ENCODE assay signal across 8 cellular contexts in the genomic region with DNA sequence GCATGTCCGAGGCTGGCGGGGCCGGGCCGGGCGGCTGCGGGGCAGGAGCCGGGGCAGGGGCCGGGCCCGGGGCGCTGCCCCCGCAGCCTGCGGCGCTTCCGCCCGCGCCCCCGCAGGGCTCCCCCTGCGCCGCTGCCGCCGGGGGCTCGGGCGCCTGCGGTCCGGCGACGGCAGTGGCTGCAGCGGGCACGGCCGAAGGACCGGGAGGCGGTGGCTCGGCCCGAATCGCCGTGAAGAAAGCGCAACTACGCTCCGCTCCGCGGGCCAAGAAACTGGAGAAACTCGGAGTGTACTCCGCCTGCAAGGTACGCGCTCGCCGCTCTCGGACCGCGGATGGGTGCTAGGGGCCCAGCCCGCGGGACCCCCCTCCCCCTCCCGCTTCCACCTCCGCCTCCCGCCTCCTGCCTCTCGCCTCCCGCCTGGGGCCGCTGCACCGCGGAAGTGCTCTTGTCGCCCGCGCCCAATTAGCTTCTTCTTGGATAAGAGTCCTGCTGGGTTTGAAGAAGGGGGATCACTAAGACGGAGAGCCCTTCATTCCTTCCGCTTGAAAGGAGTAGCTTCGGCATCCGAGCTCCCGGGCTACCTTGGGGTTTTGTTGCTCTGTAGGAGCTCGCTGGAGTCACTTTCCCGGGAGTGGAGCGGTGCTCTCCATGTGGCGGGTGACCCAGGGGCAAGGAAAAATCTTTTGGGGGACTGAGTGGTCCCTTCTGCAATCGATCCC. TPM values are rescaled to one million over a fixed set of nuclear protein-coding genes. Genes with fewer than 3 reads are reported as not detected.
DNase-seq lines count a peak whose midpoint lies in the region; FAIRE-seq and TF ChIP-seq lines count a peak whose summit lies in the region.

No MANE protein-coding gene starts in this region.

- peak overlapping the region; percentile 99 for H3K4me3 Mint-ChIP-seq in T-helper 2 cell treated with Interferon-gamma antibody and Interleukin-4, amounts not matched to agents 5 μg/mL and 100 μg/mL, for 36 hours

- FAIRE-seq in GM12891 (lab: Jason Lieb, UNC) = peak; percentile 81

- DNase-seq in GM12891 (ENCODE audit: insufficient read length, low spot score) = peak; percentile 55
- DNase-seq in HCEC 1CT = peak; percentile 77
- DNase-seq in MG63 = peak; percentile 72
- peak; percentile 66 for DNase-seq in T-helper 2 cell treated with Interferon-gamma antibody and Interleukin-4, amounts not matched to agents 5 μg/mL and 100 μg/mL, for 36 hours (ENCODE audit: low spot score)
- DNase-seq in astrocyte of the cerebellum (ENCODE audit: low read depth) = no peak
- DNase-seq in hepatic stellate cell (ENCODE audit: low spot score) = peak; percentile 54
- DNase-seq in GOT3 (lab: John Stamatoyannopoulos, UW) = no peak

- no peak; the same call in 1 of the 2 replicates for TF ChIP-seq POLR2A in GM12891 (IDR thresholded peaks at IDR 0.05; ENCODE audit: low read depth, low read length)

- peaks cover 41% of the 10 kb centered on the region for H3K4me1 Mint-ChIP-seq in T-helper 2 cell treated with Interferon-gamma antibody and Interleukin-4, amounts not matched to agents 5 μg/mL and 100 μg/mL, for 36 hours (ENCODE audit: low read depth)

- peak overlapping the region; percentile 56 for H3K9ac ChIP-seq in rectal smooth muscle tissue (ENCODE audit: low read length)

- peak overlapping the region; percentile 54 for H3K4me3 ChIP-seq in MG63
- peak overlapping the region; percentile 76 for H3K4me3 ChIP-seq in astrocyte of the cerebellum (ENCODE audit: low read depth, low read length)
- H3K4me3 ChIP-seq in rectal smooth muscle tissue (ENCODE audit: low read length) = peak overlapping the region; percentile 94

- H3K27ac ChIP-seq in rectal smooth muscle tissue (ENCODE audit: low read depth, low read length) = peak overlapping the region; percentile 92

- H3K27ac Mint-ChIP-seq in T-helper 2 cell treated with Interferon-gamma antibody and Interleukin-4, amounts not matched to agents 5 μg/mL and 100 μg/mL, for 36 hours = peak overlapping the region; percentile 96

- H3K36me3 ChIP-seq in MG63 (no peaks in the 10 kb centered on the region), rectal smooth muscle tissue (ENCODE audit: control insufficient read depth, insufficient read depth, low read length) (no peaks in the 10 kb centered on the region)

- peaks cover 20% of the 10 kb centered on the region for H3K4me1 ChIP-seq in rectal smooth muscle tissue (ENCODE audit: control insufficient read depth, insufficient read depth, low read length)

- H3K27me3 ChIP-seq in MG63 (no peaks in the 10 kb centered on the region), rectal smooth muscle tissue (ENCODE audit: control insufficient read depth, insufficient read depth, low read length) (no peaks in the 10 kb centered on the region)

- in situ Hi-C loops in astrocyte of the cerebellum (cut with HindIII; ENCODE audit: low sequenced_read_pairs) = no loop called here

- no peaks in the 10 kb centered on the region for H3K9me3 Mint-ChIP-seq in T-helper 2 cell treated with Interferon-gamma antibody and Interleukin-4, amounts not matched to agents 5 μg/mL and 100 μg/mL, for 36 hours

- H3K27me3 Mint-ChIP-seq in T-helper 2 cell treated with Interferon-gamma antibody and Interleukin-4, amounts not matched to agents 5 μg/mL and 100 μg/mL, for 36 hours (ENCODE audit: low read depth) = peaks cover 6% of the 10 kb centered on the region

- no peak for TF ChIP-seq CTCF in astrocyte of the cerebellum (IDR thresholded peaks at IDR 0.05; ENCODE audit: low read depth, low read length, missing control alignments)

- no peaks in the 10 kb centered on the region for H3K9me3 ChIP-seq in MG63

- H3K36me3 Mint-ChIP-seq in T-helper 2 cell treated with Interferon-gamma antibody and Interleukin-4, amounts not matched to agents 5 μg/mL and 100 μg/mL, for 36 hours (ENCODE audit: low read depth) = peaks cover 17% of the 10 kb centered on the region

TF ChIP-seq in GM12891, 5 proteins besides CTCF, POLR2A, EP300 and RAD21:
- TF ChIP-seq PAX5 (IDR thresholded peaks at IDR 0.05; ENCODE audit: insufficient read depth, low read length, severe bottlenecking) (no peak), TAF1 (IDR thresholded peaks at IDR 0.05; ENCODE audit: low read depth, low read length) (no peak), SPI1 (IDR thresholded peaks at IDR 0.05; ENCODE audit: low read depth, low read length) (no peak), POU2F2 (IDR thresholded peaks at IDR 0.05; ENCODE audit: low read depth, low read length) (no peak), POLR2AphosphoS5 (IDR thresholded peaks at IDR 0.05; ENCODE audit: low read depth, low read length) (no peak)

RNA-seq across cellular contexts. Expression of gene KAT2B, which starts 0.4 kb away (rescaled TPM):
- polyA plus RNA-seq in GM12891 (2012; ENCODE audit: low read depth, missing spikeins) = 4.9 TPM
- 5.6 and 10.8 TPM in 2 replicates for total RNA-seq in MG63 (2014; rRNA removed; shearing (Covaris generic); ENCODE audit: low replicate concordance)

RNA-seq across cellular contexts. Expression of gene PP2D1, which starts 28.6 kb away (rescaled TPM):
- 0.18 TPM for polyA plus RNA-seq in GM12891 (2012; ENCODE audit: low read depth, missing spikeins)
- not detected in 2 replicates for total RNA-seq in MG63 (2014; rRNA removed; shearing (Covaris generic); ENCODE audit: low replicate concordance)

Comparison
In these comparisons a context has a peak if more than half of its experiments do, and no peak if none do; other contexts are left out.
1. DNase-seq: peak in GM12891 (single experiment), HCEC 1CT (single experiment), MG63 (single experiment), T-helper 2 cell treated with Interferon-gamma antibody and Interleukin-4, amounts not matched to agents 5 μg/mL and 100 μg/mL, for 36 hours (single experiment) and hepatic stellate cell (single experiment); none in astrocyte of the cerebellum (single experiment) and GOT3 (single experiment).
2. Peak in every context shown above with its lines, with median percentiles within 50 percentile points of each other: H3K4me3 ChIP-seq.